8 cellular contexts compared by ENCODE assay signal in the genomic region with DNA sequence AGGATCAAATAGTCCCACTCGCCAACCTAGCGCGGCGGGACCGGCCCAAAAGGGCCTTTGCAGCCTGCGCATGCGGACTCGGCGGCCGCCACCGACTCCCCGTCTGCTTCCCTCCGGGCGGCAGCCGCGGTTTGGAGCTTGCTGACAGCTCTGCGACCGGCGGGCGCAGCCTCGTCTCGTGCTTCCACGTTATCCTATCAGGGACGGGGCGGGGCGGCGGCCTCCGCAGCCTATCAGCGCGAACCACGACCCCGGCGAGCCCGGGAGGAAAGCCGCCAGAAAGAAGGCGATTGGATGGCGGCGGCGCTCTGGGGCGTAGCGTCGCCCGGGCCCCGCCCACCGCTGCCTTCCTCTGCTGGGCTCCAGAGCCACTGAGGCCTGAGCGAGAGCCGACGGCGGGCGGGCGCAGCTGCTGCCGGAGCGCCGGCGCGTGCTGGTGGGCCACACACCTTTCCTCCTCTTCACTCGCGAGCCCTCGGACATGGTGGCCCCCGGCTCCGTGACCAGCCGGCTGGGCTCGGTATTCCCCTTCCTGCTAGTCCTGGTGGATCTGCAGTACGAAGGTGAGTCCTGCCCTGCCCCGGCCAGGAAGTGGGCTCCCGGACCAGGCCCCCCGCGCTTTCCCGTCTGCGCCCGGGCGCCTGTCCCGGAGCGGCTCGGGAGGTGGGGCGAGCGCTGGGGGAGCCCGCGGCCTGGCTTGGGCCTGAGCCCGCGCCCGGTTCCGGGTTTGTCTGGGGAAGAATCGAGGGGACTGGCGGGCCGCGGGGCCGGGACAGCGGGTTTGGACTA. TPM values are rescaled to one million over a fixed set of nuclear protein-coding genes. Genes with fewer than 3 reads are reported as not detected.
DNase-seq lines count a peak whose midpoint lies in the region; ATAC-seq and TF ChIP-seq lines count a peak whose summit lies in the region.

A gene with protein sequence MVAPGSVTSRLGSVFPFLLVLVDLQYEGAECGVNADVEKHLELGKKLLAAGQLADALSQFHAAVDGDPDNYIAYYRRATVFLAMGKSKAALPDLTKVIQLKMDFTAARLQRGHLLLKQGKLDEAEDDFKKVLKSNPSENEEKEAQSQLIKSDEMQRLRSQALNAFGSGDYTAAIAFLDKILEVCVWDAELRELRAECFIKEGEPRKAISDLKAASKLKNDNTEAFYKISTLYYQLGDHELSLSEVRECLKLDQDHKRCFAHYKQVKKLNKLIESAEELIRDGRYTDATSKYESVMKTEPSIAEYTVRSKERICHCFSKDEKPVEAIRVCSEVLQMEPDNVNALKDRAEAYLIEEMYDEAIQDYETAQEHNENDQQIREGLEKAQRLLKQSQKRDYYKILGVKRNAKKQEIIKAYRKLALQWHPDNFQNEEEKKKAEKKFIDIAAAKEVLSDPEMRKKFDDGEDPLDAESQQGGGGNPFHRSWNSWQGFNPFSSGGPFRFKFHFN (plus strand): TSS at position 365 of the 789 bp plus-strand sequence. CDS start 117 bp downstream, at position 482.

- peaks cover 31% of the 10 kb centered on the region for H3K9me3 Mint-ChIP-seq in nephron progenitor cell
- no peaks in the 10 kb centered on the region for H3K9me3 Mint-ChIP-seq in stimulated activated naive CD8-positive, alpha-beta T cell treated with anti-CD3 and anti-CD28 coated beads, Interleukin-15, amount 100 ng/mL, for 72 hours

- no peaks in the 10 kb centered on the region for H3K4me1 ChIP-seq in ES-I3 (ENCODE audit: insufficient read depth, low read length)
- peaks cover 21% of the 10 kb centered on the region for H3K4me1 ChIP-seq in HAP-1
- H3K4me1 ChIP-seq in MM.1S (ENCODE audit: low read length), result 0 out of 2 replicates have a peak, but pooled peaks cover 9% of the 10 kb centered on the region

- ATAC-seq in stimulated activated naive CD8-positive, alpha-beta T cell treated with anti-CD3 and anti-CD28 coated beads, Interleukin-15, amount 100 ng/mL, for 72 hours, result peak; percentile 95

- H3K27ac ChIP-seq in MM.1S (ENCODE audit: low read length), result peak within 1 kb of the TSS; percentile 86

- no peaks in the 10 kb centered on the region for H3K9me2 ChIP-seq in MM.1S (replicated peaks; ENCODE audit: insufficient read depth, low read length)

- H2AFZ ChIP-seq in MM.1S (ENCODE audit: low read length), result peak within 1 kb of the TSS; percentile 92

- H3K4me2 ChIP-seq in MM.1S (ENCODE audit: low read depth, low read length), result peak within 1 kb of the TSS; percentile 81

- H3K4me3 ChIP-seq in HAP-1 (peak within 1 kb of the TSS; percentile 68), MM.1S (ENCODE audit: low read length) (peak within 1 kb of the TSS; percentile 94), fibroblast of the aortic adventitia (ENCODE audit: low read depth, low read length) (peak within 1 kb of the TSS; percentile 97)

- peaks cover 5% of the 10 kb centered on the region; the same call in 1 of the 2 replicates for H3F3A ChIP-seq in MM.1S (ENCODE audit: insufficient read depth, low read length)

- H3K4me1 Mint-ChIP-seq in nephron progenitor cell, result peaks cover 52% of the 10 kb centered on the region
- peaks cover 50% of the 10 kb centered on the region for H3K4me1 Mint-ChIP-seq in stimulated activated naive CD8-positive, alpha-beta T cell treated with anti-CD3 and anti-CD28 coated beads, Interleukin-15, amount 100 ng/mL, for 72 hours

- peak within 1 kb of the TSS; percentile 99 for H3K27ac Mint-ChIP-seq in nephron progenitor cell
- peak within 1 kb of the TSS; percentile 88 to 98 for H3K27ac Mint-ChIP-seq in stimulated activated naive CD8-positive, alpha-beta T cell treated with anti-CD3 and anti-CD28 coated beads, Interleukin-15, amount 100 ng/mL, for 72 hours

- TF ChIP-seq CTCF in MM.1S (IDR thresholded peaks at IDR 0.05; ENCODE audit: low read length) (no peak), fibroblast of the aortic adventitia (IDR thresholded peaks at IDR 0.05; ENCODE audit: insufficient read depth, low read length) (no peak), nephron progenitor cell (IDR thresholded peaks at IDR 0.05) (no peak)

- H3K27me3 Mint-ChIP-seq in nephron progenitor cell (ENCODE audit: low read depth, poor library complexity), result peaks cover 7% of the 10 kb centered on the region
- H3K27me3 Mint-ChIP-seq in stimulated activated naive CD8-positive, alpha-beta T cell treated with anti-CD3 and anti-CD28 coated beads, Interleukin-15, amount 100 ng/mL, for 72 hours, result no peaks in the 10 kb centered on the region

- H3K4me3 Mint-ChIP-seq in nephron progenitor cell, result peak within 1 kb of the TSS; percentile 99
- peak within 1 kb of the TSS; percentile 91 to 98 for H3K4me3 Mint-ChIP-seq in stimulated activated naive CD8-positive, alpha-beta T cell treated with anti-CD3 and anti-CD28 coated beads, Interleukin-15, amount 100 ng/mL, for 72 hours

- H3K9me3 ChIP-seq in ES-I3 (ENCODE audit: control insufficient read depth, insufficient read depth, low read length) (0 out of 2 replicates have a peak, but pooled peaks cover 3% of the 10 kb centered on the region), HAP-1 (no peaks in the 10 kb centered on the region), MM.1S (replicated peaks; ENCODE audit: insufficient read depth, low read length) (no peaks in the 10 kb centered on the region)

- in situ Hi-C loops in HAP-1 (cut with MboI; ENCODE audit: low sequenced_read_pairs), result no loop called here

- peak; percentile 94 to 99 for DNase-seq in HAP-1 (ENCODE audit: low spot score in 2 of 2)
- DNase-seq in MM.1S, result peak; percentile 97
- DNase-seq in SIG-M5 (lab: John Stamatoyannopoulos, UW), result peak; percentile 92
- peak; percentile 99 for DNase-seq in activated gamma-delta T cell (lab: John Stamatoyannopoulos, UW)
- DNase-seq in fibroblast of the aortic adventitia (ENCODE audit: low read depth), result peak; percentile 96
- DNase-seq in nephron progenitor cell, result peak; percentile 99
- DNase-seq in stimulated activated naive CD8-positive, alpha-beta T cell treated with anti-CD3 and anti-CD28 coated beads, Interleukin-15, amount 100 ng/mL, for 72 hours, result peak; percentile 97 to 99

- H3K27me3 ChIP-seq in HAP-1 (ENCODE audit: low read depth), result no peaks in the 10 kb centered on the region
- no peaks in the 10 kb centered on the region for H3K27me3 ChIP-seq in MM.1S (replicated peaks; ENCODE audit: insufficient read depth, low read length)

- H3K9ac ChIP-seq in ES-I3 (ENCODE audit: low read depth, low read length) (peak within 1 kb of the TSS; percentile 65), MM.1S (ENCODE audit: low read length) (peak within 1 kb of the TSS; percentile 91)

- peaks cover 54% of the 10 kb centered on the region for H3K79me2 ChIP-seq in MM.1S (ENCODE audit: low read length)

- peaks cover 43% of the 10 kb centered on the region for H3K36me3 Mint-ChIP-seq in nephron progenitor cell (ENCODE audit: low read depth)

- H3K36me3 ChIP-seq in ES-I3 (ENCODE audit: insufficient read depth, low read length), result no peaks in the 10 kb centered on the region
- no peaks in the 10 kb centered on the region for H3K36me3 ChIP-seq in HAP-1 (replicated peaks)
- peaks cover 15% of the 10 kb centered on the region; the same call in 1 of the 2 replicates for H3K36me3 ChIP-seq in MM.1S (replicated peaks; ENCODE audit: insufficient read depth, low read length)

- H4K20me1 ChIP-seq in MM.1S (ENCODE audit: insufficient read depth, low read length), result peaks cover 4% of the 10 kb centered on the region; the same call in 1 of the 2 replicates

RNA-seq across cellular contexts. Expression of the gene that starts here (rescaled TPM):
- total RNA-seq in fibroblast of the aortic adventitia (ENCODE audit: low replicate concordance), result 64.1 and 65.8 TPM in 2 replicates

Comparison
In these comparisons a context has a peak if more than half of its experiments do, and no peak if none do; other contexts are left out.
1. Peak in every context shown above with its lines: DNase-seq, ATAC-seq, H3K4me3 ChIP-seq and H3K27ac ChIP-seq.